ENCODE assay signal across 9 cellular contexts in the genomic region with DNA sequence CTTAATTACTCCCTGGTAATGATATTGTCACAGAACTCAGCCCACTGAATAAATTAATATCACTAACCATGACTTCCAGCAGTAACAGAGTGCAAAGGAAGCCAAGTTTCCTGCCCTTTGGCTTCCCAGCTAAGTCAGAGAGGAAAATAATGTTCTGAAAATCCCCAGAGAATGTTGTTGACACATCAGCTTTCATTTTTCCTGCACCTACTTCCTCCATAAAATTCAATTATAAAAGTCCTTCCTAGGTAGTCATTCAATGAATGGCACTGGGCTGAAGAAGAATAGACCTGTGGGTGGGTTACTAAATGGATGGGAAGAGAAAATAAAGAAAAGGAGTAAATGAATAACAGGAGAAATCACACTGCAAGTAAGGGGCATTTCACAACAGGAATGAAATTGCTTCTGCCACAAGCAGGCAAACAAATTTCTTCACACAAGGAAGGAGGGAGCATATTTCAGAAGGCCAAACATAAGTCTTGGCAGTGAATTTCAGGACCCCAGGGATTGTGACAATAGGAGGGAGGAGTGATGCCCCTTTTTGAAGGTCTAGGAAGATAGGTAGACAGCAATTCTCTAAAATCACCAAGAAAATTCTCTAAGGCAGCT.
DNase-seq lines count a peak whose midpoint lies in the region; ATAC-seq and TF ChIP-seq lines count a peak whose summit lies in the region.
"Had no signal": no experiment of that assay in that cellular context is flagged by ENCODE, and none has a peak within 500 bp of the region (broad histone marks: within the 10 kb centered on the region; RNA-seq: fewer than 3 reads in every experiment).

No MANE protein-coding gene starts in this region.

- H2AK5ac ChIP-seq in IMR-90 (ENCODE audit: low read depth, low read length), result no peak overlapping the region

- no peak overlapping the region for H2AK9ac ChIP-seq in IMR-90 (replicated peaks; ENCODE audit: low read depth, low read length, poor library complexity)

- H3K56ac ChIP-seq in IMR-90 (ENCODE audit: extremely low read depth, insufficient read depth, low read length), result no peak overlapping the region

- peak overlapping the region; percentile 28; the same call in 1 of the 3 replicates for H2BK15ac ChIP-seq in IMR-90 (ENCODE audit: low read depth, low read length)

- 0 out of 2 replicates have a peak overlapping the region, but pooled peaks have one; percentile 10 for H4K5ac ChIP-seq in IMR-90 (ENCODE audit: low read depth, low read length)

- intact Hi-C loops in IMR-90 (cut with micrococcal nuclease), result no loop called here
- intact Hi-C loops in left colon (cut with DNase I, micrococcal nuclease), result no loop called here

- H2AFZ ChIP-seq in IMR-90 (replicated peaks; ENCODE audit: low read length, poor library complexity), result no peak overlapping the region

- H2BK5ac ChIP-seq in IMR-90 (ENCODE audit: low read depth, low read length, poor library complexity, severe bottlenecking), result no peak overlapping the region

- peak overlapping the region; percentile 21 for H3K23ac ChIP-seq in IMR-90 (ENCODE audit: low read depth, low read length)

- no peaks in the 10 kb centered on the region for H4K20me1 ChIP-seq in IMR-90 (ENCODE audit: insufficient read depth, low read length)

- no peaks in the 10 kb centered on the region; a peak in 1 of 4 replicates for H3K79me1 ChIP-seq in IMR-90 (ENCODE audit: low read depth in 1 of 2, low read length in 2 of 2)

- H4K8ac ChIP-seq in IMR-90 (ENCODE audit: low read depth in 2 of 2, low read length in 2 of 2), result peak overlapping the region; percentile 61 to 82

- dilution Hi-C loops in IMR-90 (cut with HindIII; ENCODE audit: low sequenced_read_pairs, unreplicated experiment), result no loop called here

- H3K9ac ChIP-seq in IMR-90 (ENCODE audit: low read depth, low read length) (no peak overlapping the region), subcutaneous abdominal adipose tissue (ENCODE audit: low read length in 5 of 5) (peak overlapping the region in 3 of 5 donors; percentile 0 to 33 (median 6))

- H3K36me3 ChIP-seq in IMR-90 (ENCODE audit: control insufficient read depth, insufficient read depth, low read length), result no peaks in the 10 kb centered on the region
- H3K36me3 ChIP-seq in subcutaneous abdominal adipose tissue (ENCODE audit: control insufficient read depth in 5 of 5, insufficient read depth in 5 of 5, low read length in 5 of 5), result no peaks in the 10 kb centered on the region

- H4K91ac ChIP-seq in IMR-90 (ENCODE audit: insufficient read depth, low read depth, low read length), result no peak overlapping the region

- peaks cover 5% of the 10 kb centered on the region for H3K4me1 ChIP-seq in IMR-90 (ENCODE audit: control insufficient read depth, insufficient read depth, low read length)
- H3K4me1 ChIP-seq in subcutaneous abdominal adipose tissue (ENCODE audit: control insufficient read depth in 5 of 5, insufficient read depth in 5 of 5, low read length in 5 of 5), result peaks cover 10 to 49% (median 43%) of the 10 kb centered on the region in 5 donors

- no peak overlapping the region for H3K4me3 ChIP-seq in IMR-90 (ENCODE audit: insufficient read depth, low read depth, low read length)
- peak overlapping the region; percentile 16 to 40 (median 31) for H3K4me3 ChIP-seq in subcutaneous abdominal adipose tissue (ENCODE audit: low read depth in 1 of 5, low read length in 5 of 5)

- in situ Hi-C loops in IMR-90 (cut with MboI; ENCODE audit: low sequenced_read_pairs), result no loop called here

- CTCF ChIA-PET in IMR-90 (lab: Yijun Ruan, JAX), result no interaction called here

- H3K27ac ChIP-seq in IMR-90 (ENCODE audit: insufficient read depth, low read length), result no peak overlapping the region
- H3K27ac ChIP-seq in subcutaneous abdominal adipose tissue (ENCODE audit: low read depth, low read length), result peak overlapping the region; percentile 94

- H3K4me2 ChIP-seq in IMR-90 (ENCODE audit: low read depth, low read length), result no peak overlapping the region; the same call in none of the 2 replicates

- POLR2A ChIA-PET in IMR-90 (lab: Charles Lee; ENCODE audit: unreplicated experiment), result no interaction called here

- TF ChIP-seq CTCF in IMR-90 (conservative IDR thresholded peaks at IDR 0.05; ENCODE audit: low read depth, low read length), result no peak

- no peak for TF ChIP-seq RAD21 in IMR-90 (IDR thresholded peaks at IDR 0.05; ENCODE audit: low read length)

- H3K9me3 ChIP-seq in IMR-90 (ENCODE audit: control insufficient read depth, insufficient read depth, low read length) (no peaks in the 10 kb centered on the region), subcutaneous abdominal adipose tissue (ENCODE audit: control insufficient read depth in 5 of 5, low read length in 5 of 5) (no peaks in the 10 kb centered on the region)

- H2BK120ac ChIP-seq in IMR-90 (ENCODE audit: low read depth, low read length), result 0 out of 2 replicates have a peak overlapping the region, but pooled peaks have one; percentile 7

- no peaks in the 10 kb centered on the region for H3K27me3 ChIP-seq in IMR-90 (ENCODE audit: control insufficient read depth, insufficient read depth, low read length)
- H3K27me3 ChIP-seq in subcutaneous abdominal adipose tissue (ENCODE audit: control insufficient read depth in 5 of 5, insufficient read depth in 4 of 5, low read length in 5 of 5), result no peaks in the 10 kb centered on the region

- TF ChIP-seq POLR2A in IMR-90 (IDR thresholded peaks at IDR 0.05; ENCODE audit: low read depth, low read length), result no peak

- H2BK20ac ChIP-seq in IMR-90 (ENCODE audit: low read depth, low read length), result no peak overlapping the region

- DNase-seq in IMR-90 (no peak), dermis blood vessel endothelial cell (peak; percentile 63), left colon (no peak), GDM1 (lab: John Stamatoyannopoulos, UW) (no peak)
- DNase-seq in activated CD4-positive, alpha-beta T cell treated with anti-CD3 and anti-CD28 coated beads, Interleukin-2, amount 50 U/mL, for 4 hours, result no peak
- DNase-seq: activated CD4-positive, alpha-beta T cell treated with anti-CD3 and anti-CD28 coated beads, Interleukin-2, amount 10 ng/mL, durations not matched to agents 24 days and 14 days; DND-41 had no signal

- peaks cover 4% of the 10 kb centered on the region for H3K9me1 ChIP-seq in IMR-90 (ENCODE audit: insufficient read depth, low read length)

- no TSS peak for BruUV-seq in IMR-90 (replicated peaks; lab: Mats Ljungman, UMichigan)

- H3K14ac ChIP-seq in IMR-90 (replicated peaks; ENCODE audit: low read depth, low read length), result no peak overlapping the region

- H3K18ac ChIP-seq in IMR-90 (ENCODE audit: low read depth, low read length), result 0 out of 2 replicates have a peak overlapping the region, but pooled peaks have one; percentile 19

- H3K4ac ChIP-seq in IMR-90 (ENCODE audit: low read depth, low read length), result peak overlapping the region; percentile 66

- no peak; the same call in 1 of the 2 replicates for ATAC-seq in IMR-90 (ENCODE audit: low read depth)
- peak; percentile 79 for ATAC-seq in left colon
- ATAC-seq in HG03439 (IDR thresholded peaks at IDR 0.05; ENCODE audit: unreplicated experiment), result no peak

TF ChIP-seq in IMR-90, 13 proteins besides CTCF, POLR2A, EP300 and RAD21:
- TF ChIP-seq, protein P1, sequence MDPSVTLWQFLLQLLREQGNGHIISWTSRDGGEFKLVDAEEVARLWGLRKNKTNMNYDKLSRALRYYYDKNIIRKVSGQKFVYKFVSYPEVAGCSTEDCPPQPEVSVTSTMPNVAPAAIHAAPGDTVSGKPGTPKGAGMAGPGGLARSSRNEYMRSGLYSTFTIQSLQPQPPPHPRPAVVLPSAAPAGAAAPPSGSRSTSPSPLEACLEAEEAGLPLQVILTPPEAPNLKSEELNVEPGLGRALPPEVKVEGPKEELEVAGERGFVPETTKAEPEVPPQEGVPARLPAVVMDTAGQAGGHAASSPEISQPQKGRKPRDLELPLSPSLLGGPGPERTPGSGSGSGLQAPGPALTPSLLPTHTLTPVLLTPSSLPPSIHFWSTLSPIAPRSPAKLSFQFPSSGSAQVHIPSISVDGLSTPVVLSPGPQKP (IDR thresholded peaks at IDR 0.05; ENCODE audit: borderline replicate concordance, low read depth, low read length), result no peak
- TF ChIP-seq SMC3 (IDR thresholded peaks at IDR 0.05; ENCODE audit: low read depth, low read length), result no peak
- TF ChIP-seq, protein P2, sequence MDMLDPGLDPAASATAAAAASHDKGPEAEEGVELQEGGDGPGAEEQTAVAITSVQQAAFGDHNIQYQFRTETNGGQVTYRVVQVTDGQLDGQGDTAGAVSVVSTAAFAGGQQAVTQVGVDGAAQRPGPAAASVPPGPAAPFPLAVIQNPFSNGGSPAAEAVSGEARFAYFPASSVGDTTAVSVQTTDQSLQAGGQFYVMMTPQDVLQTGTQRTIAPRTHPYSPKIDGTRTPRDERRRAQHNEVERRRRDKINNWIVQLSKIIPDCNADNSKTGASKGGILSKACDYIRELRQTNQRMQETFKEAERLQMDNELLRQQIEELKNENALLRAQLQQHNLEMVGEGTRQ (IDR thresholded peaks at IDR 0.05; ENCODE audit: low read depth, low read length), result no peak
- TF ChIP-seq MXI1 (IDR thresholded peaks at IDR 0.05; ENCODE audit: borderline replicate concordance, low read depth, low read length), result no peak
- TF ChIP-seq FOS (IDR thresholded peaks at IDR 0.05; ENCODE audit: low read depth, low read length), result no peak
- TF ChIP-seq RCOR1 (IDR thresholded peaks at IDR 0.05; ENCODE audit: insufficient replicate concordance, low read length), result no peak
- TF ChIP-seq RFX5 (IDR thresholded peaks at IDR 0.05; ENCODE audit: low read depth, low read length), result no peak
- TF ChIP-seq BHLHE40 (IDR thresholded peaks at IDR 0.05; ENCODE audit: low read depth, low read length), result no peak
- no peak for TF ChIP-seq MAFK (IDR thresholded peaks at IDR 0.05; ENCODE audit: low read depth, low read length)
- TF ChIP-seq CEBPB (IDR thresholded peaks at IDR 0.05; ENCODE audit: low read depth, low read length), result no peak
- TF ChIP-seq CHD1 (IDR thresholded peaks at IDR 0.05; ENCODE audit: low read depth, low read length), result no peak
- no peak for TF ChIP-seq MAZ (IDR thresholded peaks at IDR 0.05; ENCODE audit: borderline replicate concordance, low read depth, low read length)
- no peak for TF ChIP-seq NFE2L2 (IDR thresholded peaks at IDR 0.05; ENCODE audit: low read depth, low read length)
